ENCODE assay signal across 8 cellular contexts in genomic region chr1:110787328-110788071, GRCh38.
DNase-seq lines count a peak whose midpoint lies in the region; ATAC-seq and TF ChIP-seq lines count a peak whose summit lies in the region.

No MANE protein-coding gene starts in this region.

- peak; percentile 80 for ATAC-seq in GM19043 (IDR thresholded peaks at IDR 0.05; ENCODE audit: low read depth, unreplicated experiment)
- peak; percentile 77 for ATAC-seq in HG03108 (IDR thresholded peaks at IDR 0.05; ENCODE audit: unreplicated experiment)

- peaks cover 11 to 18% (median 14%) of the 10 kb centered on the region in 11 experiments; a peak in 20 of 22 replicates for H3K9me3 ChIP-seq in BLaER1 treated with 17β-estradiol and CSF1 and Interleukin-3, amounts not matched to agents 10 nM and 100 nM (replicated peaks in 1 of 11)
- peaks cover 5% of the 10 kb centered on the region for H3K9me3 ChIP-seq in A673 (ENCODE audit: low read depth, low read length, poor library complexity, severe bottlenecking)

- BruUV-seq in A673 (replicated peaks; lab: Mats Ljungman, UMichigan) = no TSS peak

- H4K20me1 ChIP-seq in BLaER1 treated with 17β-estradiol and CSF1 and Interleukin-3, amounts not matched to agents 10 nM and 100 nM = no peaks in the 10 kb centered on the region

- H3K4me3 ChIP-seq in BLaER1 treated with 17β-estradiol and CSF1 and Interleukin-3, amounts not matched to agents 10 nM and 100 nM = peak overlapping the region in 7 of 10 experiments; percentile 46 to 53 (median 47); a peak in 13 of 20 replicates
- no peak overlapping the region for H3K4me3 ChIP-seq in A673 (ENCODE audit: low read depth, low read length, poor library complexity, severe bottlenecking)

- H3K4me2 ChIP-seq in BLaER1 treated with 17β-estradiol and CSF1 and Interleukin-3, amounts not matched to agents 10 nM and 100 nM = peak overlapping the region; percentile 64 to 97 (median 91)

- H3K9ac ChIP-seq in BLaER1 treated with 17β-estradiol and CSF1 and Interleukin-3, amounts not matched to agents 10 nM and 100 nM = peak overlapping the region in 9 of 11 experiments; percentile 14 to 79 (median 67); a peak in 18 of 22 replicates

- CTCF ChIA-PET in A673 (lab: Charles Lee) = no interaction called here

- peaks cover 21 to 52% (median 42%) of the 10 kb centered on the region in 10 experiments for H3K4me1 ChIP-seq in BLaER1 treated with 17β-estradiol and CSF1 and Interleukin-3, amounts not matched to agents 10 nM and 100 nM
- H3K4me1 ChIP-seq in A673 (ENCODE audit: insufficient read depth, low read length, poor library complexity, severe bottlenecking) = no peaks in the 10 kb centered on the region

- peak overlapping the region in 10 of 11 experiments; percentile 18 to 93 (median 84); a peak in 20 of 22 replicates for H3K27ac ChIP-seq in BLaER1 treated with 17β-estradiol and CSF1 and Interleukin-3, amounts not matched to agents 10 nM and 100 nM
- no peak overlapping the region for H3K27ac ChIP-seq in A673 (ENCODE audit: low read depth, low read length, poor library complexity, severe bottlenecking)

- no peaks in the 10 kb centered on the region for H3K36me3 ChIP-seq in BLaER1 treated with 17β-estradiol and CSF1 and Interleukin-3, amounts not matched to agents 10 nM and 100 nM
- H3K36me3 ChIP-seq in A673 (ENCODE audit: insufficient read depth, low read length, poor library complexity, severe bottlenecking) = no peaks in the 10 kb centered on the region

- H3K27me3 ChIP-seq in BLaER1 treated with 17β-estradiol and CSF1 and Interleukin-3, amounts not matched to agents 10 nM and 100 nM = no peaks in the 10 kb centered on the region
- H3K27me3 ChIP-seq in A673 (replicated peaks; ENCODE audit: insufficient read depth, low read depth, low read length, poor library complexity) = peaks cover 65% of the 10 kb centered on the region

- no peak for TF ChIP-seq CTCF in A673 (conservative IDR thresholded peaks at IDR 0.05; ENCODE audit: low read depth, low read length)

- DNase-seq in activated T-cell treated with anti-CD3 and anti-CD28 coated beads for 24 hours (ENCODE audit: low read depth) (peak; percentile 24), RKO (ENCODE audit: low spot score) (no peak), COLO668 (lab: John Stamatoyannopoulos, UW; ENCODE audit: unreplicated experiment) (no peak), SW 1271 (lab: John Stamatoyannopoulos, UW) (no peak), A673 (ENCODE audit: low spot score) (no peak)

- intact Hi-C loops in A673 (cut with micrococcal nuclease; ENCODE audit: unreplicated experiment) = no loop called here

- POLR2A ChIA-PET in A673 (lab: Charles Lee; ENCODE audit: low non-redundant PET) = no interaction called here
